ENCODE assay signal across 12 cellular contexts in genomic region chr2:144671695-144672094, GRCh38.
DNase-seq lines count a peak whose midpoint lies in the region; ATAC-seq lines count a peak whose summit lies in the region.
"Had no signal": no experiment of that assay in that cellular context is flagged by ENCODE, and none has a peak within 500 bp of the region (broad histone marks: within the 10 kb centered on the region; RNA-seq: fewer than 3 reads in every experiment).

No MANE protein-coding gene starts in this region.

- H3K36me3 Mint-ChIP-seq in stimulated activated naive B cell treated with anti-CD40 and anti-IgM and Interleukin-4, amounts not matched to agents 10 μg/mL and 1 μg/mL and 100 μg/mL, for 72 hours: no peaks in the 10 kb centered on the region
- H3K36me3 Mint-ChIP-seq: activated naive CD8-positive, alpha-beta T cell treated with anti-CD3 and anti-CD28 coated beads for 36 hours had no signal

- H3K27me3 Mint-ChIP-seq in stimulated activated naive B cell treated with anti-CD40 and anti-IgM and Interleukin-4, amounts not matched to agents 10 μg/mL and 1 μg/mL and 100 μg/mL, for 72 hours: no peaks in the 10 kb centered on the region

- ATAC-seq in left cardiac atrium (peak; percentile 38 to 70), GM18907 (IDR thresholded peaks at IDR 0.05; ENCODE audit: unreplicated experiment) (no peak)
- ATAC-seq in stimulated activated naive B cell treated with anti-CD40 and anti-IgM and Interleukin-4, amounts not matched to agents 10 μg/mL and 1 μg/mL and 100 μg/mL, for 72 hours (replicated peaks): peak; percentile 86 to 87

- no peak overlapping the region for H3K4me3 Mint-ChIP-seq in stimulated activated naive B cell treated with anti-CD40 and anti-IgM and Interleukin-4, amounts not matched to agents 10 μg/mL and 1 μg/mL and 100 μg/mL, for 72 hours
- H3K4me3 Mint-ChIP-seq: activated naive CD8-positive, alpha-beta T cell treated with anti-CD3 and anti-CD28 coated beads for 36 hours had no signal

- intact Hi-C loops in left cardiac atrium (cut with DNase I): no loop called here

- H3K4me1 Mint-ChIP-seq in stimulated activated naive B cell treated with anti-CD40 and anti-IgM and Interleukin-4, amounts not matched to agents 10 μg/mL and 1 μg/mL and 100 μg/mL, for 72 hours: peaks cover 17 to 33% of the 10 kb centered on the region in 2 donors
- H3K4me1 Mint-ChIP-seq: activated naive CD8-positive, alpha-beta T cell treated with anti-CD3 and anti-CD28 coated beads for 36 hours had no signal

- H3K9me3 Mint-ChIP-seq in stimulated activated naive B cell treated with anti-CD40 and anti-IgM and Interleukin-4, amounts not matched to agents 10 μg/mL and 1 μg/mL and 100 μg/mL, for 72 hours: no peaks in the 10 kb centered on the region
- H3K9me3 Mint-ChIP-seq: activated naive CD8-positive, alpha-beta T cell treated with anti-CD3 and anti-CD28 coated beads for 36 hours had no signal

- DNase-seq in DMS153 (lab: John Stamatoyannopoulos, UW) (peak; percentile 3), DMS153 treated with DMSO at 0.1 percent for 48 hours (lab: John Stamatoyannopoulos, UW; ENCODE audit: unreplicated experiment) (no peak), SIG-M5 treated with dmso at 0.1 percent for 504 hours (lab: John Stamatoyannopoulos, UW; ENCODE audit: unreplicated experiment) (peak; percentile 97), left cardiac atrium (no peak), COR-L47 (lab: John Stamatoyannopoulos, UW) (no peak), RPMI8226 (no peak)
- no peak for DNase-seq in stimulated activated naive B cell treated with anti-CD40 and anti-IgM and Interleukin-4, amounts not matched to agents 10 μg/mL and 1 μg/mL and 100 μg/mL, for 72 hours
- DNase-seq: activated naive CD8-positive, alpha-beta T cell treated with anti-CD3 and anti-CD28 coated beads for 36 hours; effector CD8-positive, alpha-beta T cell; hippocampal formation; NCI-H2171 treated with DMSO at 0.1 percent for 48 hours had no signal

- peak overlapping the region; percentile 20 for H3K27ac Mint-ChIP-seq in stimulated activated naive B cell treated with anti-CD40 and anti-IgM and Interleukin-4, amounts not matched to agents 10 μg/mL and 1 μg/mL and 100 μg/mL, for 72 hours
- H3K27ac Mint-ChIP-seq: activated naive CD8-positive, alpha-beta T cell treated with anti-CD3 and anti-CD28 coated beads for 36 hours had no signal

Comparison
In these comparisons a context has a peak if more than half of its experiments do, and no peak if none do; other contexts are left out.
1. DNase-seq: peak in DMS153 (single experiment) and SIG-M5 treated with dmso at 0.1 percent for 504 hours (single experiment); none in DMS153 treated with DMSO at 0.1 percent for 48 hours (single experiment), left cardiac atrium (single experiment), stimulated activated naive B cell treated with anti-CD40 and anti-IgM and Interleukin-4, amounts not matched to agents 10 μg/mL and 1 μg/mL and 100 μg/mL, for 72 hours (single experiment), COR-L47 (single experiment) and RPMI8226 (single experiment).